ENCODE assay signal across 8 cellular contexts in the genomic region with DNA sequence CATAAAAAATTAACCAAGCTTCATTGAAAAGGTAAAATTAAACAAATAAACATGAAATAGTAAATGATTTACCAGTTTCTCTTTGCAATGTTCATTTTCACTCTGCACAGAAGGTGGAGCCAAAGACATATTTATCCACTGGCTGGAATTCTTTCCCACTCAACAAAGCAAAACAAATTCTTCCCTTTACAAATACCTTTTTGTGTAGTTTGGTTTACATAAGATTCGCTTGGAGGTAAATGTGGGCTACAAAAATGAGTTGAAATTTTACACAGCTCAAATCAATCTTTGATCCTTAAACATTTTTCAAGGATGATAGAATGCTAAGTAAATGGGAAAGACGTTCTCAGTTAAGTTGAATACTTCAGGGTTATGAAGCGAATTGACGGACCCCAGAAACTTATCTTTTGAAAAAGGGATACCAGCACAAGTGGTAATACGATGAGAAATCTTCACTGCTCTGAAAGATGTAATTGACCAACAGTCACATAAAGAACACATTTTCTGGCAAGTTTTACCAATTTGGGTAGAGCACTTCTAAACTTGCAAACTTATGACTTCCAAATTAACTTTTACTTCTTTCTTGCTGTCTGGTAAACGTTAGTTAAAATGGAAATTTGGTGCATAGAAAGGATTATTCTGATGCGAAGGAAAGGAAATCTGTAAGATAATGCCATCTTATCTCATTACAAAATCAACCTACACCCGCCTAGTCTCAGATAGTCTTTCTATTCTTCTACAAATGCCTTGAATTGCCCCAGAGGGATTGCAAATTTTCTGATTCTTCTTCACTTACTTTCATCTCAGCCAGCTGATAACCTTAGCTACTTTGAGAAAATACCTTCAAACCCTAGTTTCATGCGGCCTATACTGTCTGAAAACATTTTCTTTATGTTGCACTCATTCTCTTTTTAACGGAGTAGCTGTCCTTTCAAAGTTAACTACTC. TPM values are rescaled to one million over a fixed set of nuclear protein-coding genes. Genes with fewer than 3 reads are reported as not detected.
DNase-seq lines count a peak whose midpoint lies in the region; ATAC-seq and TF ChIP-seq lines count a peak whose summit lies in the region.

No MANE protein-coding gene starts in this region.

- peaks cover 7 to 18% of the 10 kb centered on the region in 2 donors for H3K4me1 ChIP-seq in thyroid gland

- H3K36me3 ChIP-seq in thyroid gland = no peaks in the 10 kb centered on the region

- H3K9me3 ChIP-seq in thyroid gland = no peaks in the 10 kb centered on the region

- intact Hi-C loops in Right ventricle myocardium superior (cut with DNase I) = loop anchor here (2.0 to 5.0 kb wide), 3 partner anchors 417 to 752 kb away; no protein-coding TSS in a partner anchor
- intact Hi-C loops in Right ventricle myocardium inferior (cut with DNase I) = loop anchor here (1.0 to 5.0 kb wide), 3 partner anchors 604 to 857 kb away; no protein-coding TSS in a partner anchor
- intact Hi-C loops in left ventricle myocardium superior (cut with micrococcal nuclease) = loop anchor here (2.0 to 10.0 kb wide), 3 partner anchors 234 to 754 kb away; no protein-coding TSS in a partner anchor
- intact Hi-C loops in thyroid gland (cut with DNase I) = loop anchor here (5.0 kb wide), 1 partner anchor 422 kb away; no protein-coding TSS in a partner anchor

- WGBS in thyroid gland, 2 donors = 54 to 61% methylated on average over 10 of the region's 10 CpGs

- H3K4me3 ChIP-seq in thyroid gland (replicated peaks in 1 of 3) = no peak overlapping the region

- peak overlapping the region in 1 of 3 donors; percentile 20 for H3K27ac ChIP-seq in thyroid gland

- H3K27me3 ChIP-seq in thyroid gland = no peaks in the 10 kb centered on the region

- no peak for TF ChIP-seq POLR2A in thyroid gland (IDR thresholded peaks at IDR 0.05)

- ATAC-seq in Right ventricle myocardium superior (ENCODE audit: poor library complexity) = peak; percentile 47
- ATAC-seq in Right ventricle myocardium inferior = no peak
- peak; percentile 33 for ATAC-seq in left ventricle myocardium superior
- no peak for ATAC-seq in HG03175 (IDR thresholded peaks at IDR 0.05; ENCODE audit: unreplicated experiment)

- peak; percentile 28 to 98 (median 77) for TF ChIP-seq CTCF in thyroid gland (IDR thresholded peaks at IDR 0.05)

- no peak for DNase-seq in Right ventricle myocardium superior
- no peak for DNase-seq in Right ventricle myocardium inferior (ENCODE audit: missing footprints)
- peak; percentile 22 for DNase-seq in SW480 (ENCODE audit: low spot score)
- DNase-seq in left ventricle myocardium superior = no peak
- no peak for DNase-seq in thyroid gland
- DNase-seq in amniotic stem cell (lab: John Stamatoyannopoulos, UW) = no peak
- no peak for DNase-seq in C1 segment of cervical spinal cord (lab: John Stamatoyannopoulos, UW)

RNA-seq across cellular contexts. Expression of gene GJA1, which starts 4.7 kb away (rescaled TPM):
- total RNA-seq in Right ventricle myocardium superior = 214 TPM
- 221 TPM for total RNA-seq in Right ventricle myocardium inferior
- total RNA-seq in left ventricle myocardium superior = 322 TPM
- total RNA-seq in thyroid gland = 100 to 1,000 TPM; 158 to 219 (median 197) TPM

Comparison
In these comparisons a context has a peak if more than half of its experiments do, and no peak if none do; other contexts are left out.
1. ATAC-seq: peak in Right ventricle myocardium superior (single experiment) and left ventricle myocardium superior (single experiment); none in Right ventricle myocardium inferior (single experiment) and HG03175 (single experiment).